Comparison of ENCODE assay signal across 18 cellular contexts in the genomic region with DNA sequence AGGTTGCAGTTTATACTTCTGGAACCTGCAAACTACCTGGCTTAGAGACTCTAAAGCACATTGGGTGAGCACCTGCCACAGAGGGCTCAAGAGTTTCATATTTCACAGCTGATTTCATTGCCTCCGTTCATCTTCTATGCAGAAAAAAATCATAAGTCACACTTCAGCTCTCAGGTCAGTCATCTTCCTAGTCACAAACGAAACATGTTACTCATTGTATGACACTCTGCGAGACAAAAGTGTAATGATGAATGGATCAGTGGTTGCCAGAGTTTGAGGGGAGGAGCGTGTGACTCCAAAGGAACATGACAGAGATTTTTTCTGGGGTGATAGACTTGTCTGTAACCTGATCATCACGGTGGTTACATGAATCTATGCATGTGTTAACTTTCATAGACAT.
DNase-seq lines count a peak whose midpoint lies in the region; TF ChIP-seq lines count a peak whose summit lies in the region.
"Had no signal": no experiment of that assay in that cellular context is flagged by ENCODE, and none has a peak within 500 bp of the region (broad histone marks: within the 10 kb centered on the region; RNA-seq: fewer than 3 reads in every experiment).

No MANE protein-coding gene starts in this region.

- WGBS in lower leg skin, 2 donors = 17 to 21% methylated on average over 5 of the region's 5 CpGs

- H3K4me3 ChIP-seq in ascending aorta = no peak overlapping the region
- H3K4me3 ChIP-seq in lower leg skin (ENCODE audit: low read depth, poor library complexity, severe bottlenecking) = no peak overlapping the region
- H3K4me3 ChIP-seq: tibial nerve had no signal

- no peaks in the 10 kb centered on the region for H3K36me3 ChIP-seq in ascending aorta
- H3K36me3 ChIP-seq: tibial nerve had no signal

- H3K27ac ChIP-seq in epithelial cell of prostate = peak overlapping the region; percentile 40
- no peak overlapping the region for H3K27ac ChIP-seq in ascending aorta
- H3K27ac ChIP-seq: tibial nerve had no signal

- TF ChIP-seq POLR2A in lower leg skin (IDR thresholded peaks at IDR 0.05) = no peak

- H3K4me1 ChIP-seq in ascending aorta = no peaks in the 10 kb centered on the region
- H3K4me1 ChIP-seq: tibial nerve had no signal

- DNase-seq in DMS153 treated with DMSO at 0.1 percent for 48 hours (lab: John Stamatoyannopoulos, UW; ENCODE audit: unreplicated experiment) (peak; percentile 4), LHCN-M2 (ENCODE audit: low read depth) (peak; percentile 17), NCI-H524 treated with DMSO at 0.1 percent for 48 hours (lab: John Stamatoyannopoulos, UW) (peak; percentile 4), epithelial cell of prostate (ENCODE audit: low read depth, low spot score) (peak; percentile 51), SIG-M5 treated with dmso at 0.1 percent for 504 hours (lab: John Stamatoyannopoulos, UW; ENCODE audit: unreplicated experiment) (no peak), ascending aorta (ENCODE audit: low spot score in 2 of 2) (no peak), lower leg skin (ENCODE audit: low spot score in 2 of 2) (no peak)
- no peak for DNase-seq in stimulated activated CD4-positive, alpha-beta T cell treated with anti-CD3 and anti-CD28 coated beads, Interleukin-12 subunit alpha, Interleukin-12 subunit beta, amount 100 ng/mL, for 4 hours
- DNase-seq: activated CD4-positive, alpha-beta T cell treated with anti-CD3 and anti-CD28 coated beads for 36 hours; DMS79; effector CD8-positive, alpha-beta T cell; left colon; NCI-H1092 treated with DMSO at 0.1 percent for 48 hours; NCI-H446; SHP77; stimulated activated CD4-positive, alpha-beta T cell treated with anti-CD3 and anti-CD28 coated beads, Interleukin-2, amount 100 ng/mL, for 24 hours; stimulated activated naive CD4-positive, alpha-beta T cell treated with Interleukin-2 at 50 U/mL for 16 hours had no signal

- no peak for TF ChIP-seq CTCF in ascending aorta (IDR thresholded peaks at IDR 0.05)
- TF ChIP-seq CTCF in lower leg skin (IDR thresholded peaks at IDR 0.05) = no peak

- no peaks in the 10 kb centered on the region for H3K9me3 ChIP-seq in ascending aorta
- H3K9me3 ChIP-seq: tibial nerve had no signal

- H3K27me3 ChIP-seq in ascending aorta = no peaks in the 10 kb centered on the region
- H3K27me3 ChIP-seq: tibial nerve had no signal

- intact Hi-C loops in ascending aorta (cut with DNase I) (no loop called here), lower leg skin (cut with DNase I; ENCODE audit: low total_unique reads) (no loop called here)

Comparison
In these comparisons a context has a peak if more than half of its experiments do, and no peak if none do; other contexts are left out.
1. DNase-seq: peak in DMS153 treated with DMSO at 0.1 percent for 48 hours (single experiment), LHCN-M2 (single experiment), NCI-H524 treated with DMSO at 0.1 percent for 48 hours (single experiment) and epithelial cell of prostate (single experiment); none in SIG-M5 treated with dmso at 0.1 percent for 504 hours (single experiment), ascending aorta (0 of 2), stimulated activated CD4-positive, alpha-beta T cell treated with anti-CD3 and anti-CD28 coated beads, Interleukin-12 subunit alpha, Interleukin-12 subunit beta, amount 100 ng/mL, for 4 hours (single experiment) and lower leg skin (0 of 2).